23 cellular contexts compared by ENCODE assay signal in the genomic region with DNA sequence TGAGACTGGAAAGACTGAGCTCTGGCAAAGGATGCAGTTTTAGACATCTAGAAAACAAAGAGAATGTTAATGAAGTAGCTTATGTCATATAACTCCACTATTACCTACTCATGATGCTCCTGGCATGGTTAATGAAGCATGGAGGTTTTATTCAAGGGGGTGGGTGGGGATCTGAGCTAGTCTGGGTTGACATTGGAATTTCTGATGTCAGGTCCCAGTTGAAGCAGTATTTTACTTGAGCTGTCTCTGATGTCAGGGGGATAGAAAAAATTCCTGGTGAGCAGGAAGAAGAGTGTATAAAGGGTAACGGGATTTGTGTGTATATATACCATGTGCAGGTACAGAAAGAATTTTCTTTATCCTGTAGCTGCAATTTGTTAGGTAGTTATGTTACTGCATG.
"Had no signal": no experiment of that assay in that cellular context is flagged by ENCODE, and none has a peak within 500 bp of the region (broad histone marks: within the 10 kb centered on the region; RNA-seq: fewer than 3 reads in every experiment).

No MANE protein-coding gene starts in this region.

- DNase-seq: activated B cell treated with CpG ODN at 0.5 μM for 24 hours; activated CD4-positive, alpha-beta T cell treated with anti-CD3 and anti-CD28 coated beads, Interleukin-2, amount 50 U/mL, for 1 hour; activated CD8-positive, alpha-beta T cell treated with anti-CD3 and anti-CD28 coated beads for 36 hours; activated gamma-delta T cell treated with Interleukin-2 at 50 U/mL for 16 hours; activated naive CD4-positive, alpha-beta T cell treated with anti-CD3 and anti-CD28 coated beads, Interleukin-2, amount 50 U/mL, for 16 hours; activated T-cell treated with anti-CD3 and anti-CD28 coated beads, Interleukin-2, amount 50 U/mL, for 4 hours; amygdala; effector CD8-positive, alpha-beta T cell; glutamatergic neuron; left colon; naive B cell; posterior cingulate gyrus; right lobe of liver; stimulated activated CD4-positive, alpha-beta T cell treated with anti-CD3 and anti-CD28 coated beads, Interleukin-2, amount 100 ng/mL, for 48 hours; stimulated activated naive CD8-positive, alpha-beta T cell treated with anti-CD3 and anti-CD28 coated beads, Interleukin-15, Interleukin-2, amounts not matched to agents 100 U/mL and 50 U/mL, for 24 hours; T-helper 1 cell; upper lobe of left lung had no signal

- H3K4me3 ChIP-seq: right lobe of liver, thoracic aorta, upper lobe of left lung had no signal

- H3K9me3 ChIP-seq: right lobe of liver, thoracic aorta, upper lobe of left lung had no signal

- FAIRE-seq: bronchial epithelial cell, colon, frontal cortex, islet of Langerhans had no signal

- H3K27ac ChIP-seq: epithelial cell of prostate, right lobe of liver, thoracic aorta, upper lobe of left lung had no signal

- H3K27me3 ChIP-seq: right lobe of liver, upper lobe of left lung had no signal

- H3K36me3 ChIP-seq: right lobe of liver, thoracic aorta, upper lobe of left lung had no signal
